12 cellular contexts compared by ENCODE assay signal in genomic region chr18:48790869-48791635, GRCh38.
DNase-seq lines count a peak whose midpoint lies in the region; ATAC-seq, FAIRE-seq and TF ChIP-seq lines count a peak whose summit lies in the region.
"Had no signal": no experiment of that assay in that cellular context is flagged by ENCODE, and none has a peak within 500 bp of the region (broad histone marks: within the 10 kb centered on the region; RNA-seq: fewer than 3 reads in every experiment).

No MANE protein-coding gene starts in this region.

- no peak overlapping the region for H3K4me3 ChIP-seq in GM12878
- no peak overlapping the region for H3K4me3 ChIP-seq in right lobe of liver

- ATAC-seq in activated CD4-positive, alpha-beta T cell treated with anti-CD3 and anti-CD28 coated beads for 36 hours = no peak
- ATAC-seq in GM12878 (peak; percentile 58), right lobe of liver (peak; percentile 2 to 34 (median 6)), SK-N-SH treated with all-trans-retinoic acid at 6 μM for 48 hours (no peak)
- ATAC-seq in activated CD8-positive, alpha-beta memory T cell treated with anti-CD3 and anti-CD28 coated beads, Interleukin-2, amount 10 ng/mL, durations not matched to agents 7 days and 5 days = no peak
- ATAC-seq: T-cell had no signal

- peak overlapping the region; percentile 87 for H3K27ac Mint-ChIP-seq in activated CD4-positive, alpha-beta T cell treated with anti-CD3 and anti-CD28 coated beads, Interleukin-2, amount 10 ng/mL, durations not matched to agents 24 days and 14 days
- no peak overlapping the region for H3K27ac Mint-ChIP-seq in activated CD4-positive, alpha-beta T cell treated with anti-CD3 and anti-CD28 coated beads for 36 hours
- no peak overlapping the region for H3K27ac Mint-ChIP-seq in activated CD8-positive, alpha-beta memory T cell treated with anti-CD3 and anti-CD28 coated beads, Interleukin-2, amount 10 ng/mL, durations not matched to agents 7 days and 5 days
- H3K27ac Mint-ChIP-seq: T-cell had no signal

- H2AFZ ChIP-seq in GM12878 (ENCODE audit: control insufficient read depth, low read depth, low read length) = no peak overlapping the region

- H3K4me1 ChIP-seq in GM12878 (ENCODE audit: control insufficient read depth, insufficient read depth, low read length) = peaks cover 22% of the 10 kb centered on the region
- peaks cover 0 to 7% (median 0%) of the 10 kb centered on the region in 4 donors for H3K4me1 ChIP-seq in right lobe of liver

- POLR2A ChIA-PET in activated CD4-positive, alpha-beta T cell treated with anti-CD3 and anti-CD28 coated beads for 36 hours (lab: Charles Lee) = no interaction called here
- POLR2A ChIA-PET in GM12878 (lab: Charles Lee) = interaction anchor here (0.7 to 3.2 kb wide), 4 partner anchors 10 to 125 kb away, joined by 3 to 10 read pairs (median 4); no protein-coding TSS in a partner anchor

- intact Hi-C loops in activated CD4-positive, alpha-beta T cell treated with anti-CD3 and anti-CD28 coated beads, Interleukin-2, amount 10 ng/mL, durations not matched to agents 24 days and 14 days (cut with micrococcal nuclease) = no loop called here
- intact Hi-C loops in activated CD4-positive, alpha-beta T cell treated with anti-CD3 and anti-CD28 coated beads for 36 hours (cut with DNase I, micrococcal nuclease) = no loop called here
- intact Hi-C loops in GM12878 (cut with micrococcal nuclease; ENCODE audit: unreplicated experiment) (no loop called here), right lobe of liver (cut with DNase I) (loop anchor here in 1 of 2 donors (10.0 kb wide), 1 partner anchor 174 kb away; no protein-coding TSS in a partner anchor)

- H3K9me3 Mint-ChIP-seq in activated CD4-positive, alpha-beta T cell treated with anti-CD3 and anti-CD28 coated beads, Interleukin-2, amount 10 ng/mL, durations not matched to agents 24 days and 14 days = peaks cover 10% of the 10 kb centered on the region
- H3K9me3 Mint-ChIP-seq in activated CD4-positive, alpha-beta T cell treated with anti-CD3 and anti-CD28 coated beads for 36 hours (ENCODE audit: low read depth) = no peaks in the 10 kb centered on the region
- H3K9me3 Mint-ChIP-seq in activated CD8-positive, alpha-beta memory T cell treated with anti-CD3 and anti-CD28 coated beads, Interleukin-2, amount 10 ng/mL, durations not matched to agents 7 days and 5 days (ENCODE audit: low read depth) = no peaks in the 10 kb centered on the region
- H3K9me3 Mint-ChIP-seq: T-cell had no signal

- CTCF ChIA-PET in activated CD4-positive, alpha-beta T cell treated with anti-CD3 and anti-CD28 coated beads for 36 hours (lab: Charles Lee) = interaction anchor here (1.4 kb wide), 1 partner anchor 14 kb away, joined by 4 read pairs; no protein-coding TSS in a partner anchor
- CTCF ChIA-PET in GM12878 (lab: Yijun Ruan, JAX) = interaction anchor here (1.5 to 2.2 kb wide), 3 partner anchors 12 to 21 kb away, joined by 4 to 9 read pairs (median 5); no protein-coding TSS in a partner anchor
- CTCF ChIA-PET in activated CD8-positive, alpha-beta memory T cell treated with anti-CD3 and anti-CD28 coated beads, Interleukin-2, amount 10 ng/mL, durations not matched to agents 7 days and 5 days (lab: Charles Lee) = no interaction called here

- no peak for TF ChIP-seq EP300 in GM12878 (IDR thresholded peaks at IDR 0.05; ENCODE audit: borderline replicate concordance in 1 of 2, control insufficient read depth in 1 of 2, low read depth in 2 of 2, low read length in 2 of 2)

- in situ Hi-C loops in GM12878 (cut with MboI) = no loop called here

- no TSS peak for BruUV-seq in GM12878 (replicated peaks; lab: Mats Ljungman, UMichigan)

- SMC1A ChIA-PET in GM12878 (lab: Charles Lee; ENCODE audit: uncharacterized antibody, unreplicated experiment) = interaction anchor here (1.0 to 2.6 kb wide), 5 partner anchors 10 to 78 kb away, joined by 3 to 12 read pairs (median 3); no protein-coding TSS in a partner anchor

- peak; percentile 81 for FAIRE-seq in GM12878 (lab: Jason Lieb, UNC)
- FAIRE-seq: HTR-8/SVneo had no signal

- H3K4me2 ChIP-seq in GM12878 (ENCODE audit: control insufficient read depth, insufficient read depth) = peak overlapping the region; percentile 36; the same call in 1 of the 2 replicates

- TF ChIP-seq CTCF in GM12878 (IDR thresholded peaks at IDR 0.05 in 2 of 3, conservative IDR thresholded peaks at IDR 0.05 in 1 of 3; ENCODE audit: control insufficient read depth in 2 of 3, extremely low read depth in 1 of 3, insufficient read depth in 1 of 3, low read depth in 3 of 3, low read length in 3 of 3) (no peak), right lobe of liver (IDR thresholded peaks at IDR 0.05) (no peak)

- DNase-seq in activated CD4-positive, alpha-beta T cell treated with anti-CD3 and anti-CD28 coated beads, Interleukin-2, amount 10 ng/mL, durations not matched to agents 24 days and 14 days = no peak
- DNase-seq in activated CD4-positive, alpha-beta T cell treated with anti-CD3 and anti-CD28 coated beads for 36 hours = no peak
- DNase-seq in GM12878 (ENCODE audit: low read depth, low spot score) (no peak), right lobe of liver (peak; percentile 25 to 50 (median 34)), T1000 (lab: John Stamatoyannopoulos, UW) (no peak)
- DNase-seq in activated CD8-positive, alpha-beta memory T cell treated with anti-CD3 and anti-CD28 coated beads, Interleukin-2, amount 10 ng/mL, durations not matched to agents 7 days and 5 days = no peak
- DNase-seq: DMS53, NCI-H526 treated with DMSO at 0.1 percent for 48 hours had no signal

- no peak overlapping the region for H3K9ac ChIP-seq in GM12878 (ENCODE audit: control insufficient read depth, insufficient read depth, low read length)

- H3K27ac ChIP-seq in GM12878 (ENCODE audit: control insufficient read depth, insufficient read depth) (peak overlapping the region; percentile 38), right lobe of liver (peak overlapping the region; percentile 8 to 83 (median 47)), temporal lobe (ENCODE audit: low read depth, low read length) (peak overlapping the region; percentile 60)

- H3K79me2 ChIP-seq in GM12878 (ENCODE audit: control insufficient read depth, insufficient read depth, low read length) = no peaks in the 10 kb centered on the region

- RAD21 ChIA-PET in GM12878 (lab: Charles Lee; ENCODE audit: unreplicated experiment) = interaction anchor here (0.6 to 3.1 kb wide), 4 partner anchors 10 to 613 kb away, joined by 3 to 12 read pairs (median 3); no protein-coding TSS in a partner anchor

- peaks cover 5% of the 10 kb centered on the region for H3K36me3 Mint-ChIP-seq in activated CD4-positive, alpha-beta T cell treated with anti-CD3 and anti-CD28 coated beads, Interleukin-2, amount 10 ng/mL, durations not matched to agents 24 days and 14 days (ENCODE audit: low read depth)
- no peaks in the 10 kb centered on the region for H3K36me3 Mint-ChIP-seq in activated CD4-positive, alpha-beta T cell treated with anti-CD3 and anti-CD28 coated beads for 36 hours (ENCODE audit: low read depth)
- H3K36me3 Mint-ChIP-seq in activated CD8-positive, alpha-beta memory T cell treated with anti-CD3 and anti-CD28 coated beads, Interleukin-2, amount 10 ng/mL, durations not matched to agents 7 days and 5 days = peaks cover 1% of the 10 kb centered on the region
- H3K36me3 Mint-ChIP-seq: T-cell had no signal

- WGBS in GM12878 (ENCODE audit: insufficient coverage, insufficient replicate concordance, low lambda C conversion rate, missing lambda C conversion rate) = 100% methylated on average over 1 of the region's 1 CpG
- WGBS in right lobe of liver (ENCODE audit: insufficient coverage, low coverage, low lambda C conversion rate, missing lambda C conversion rate) = no CpG with 5 or more reads among the region's 1 CpG

- TF ChIP-seq POLR2A in GM12878 (IDR thresholded peaks at IDR 0.05; ENCODE audit: low read depth, low read length) (no peak), right lobe of liver (IDR thresholded peaks at IDR 0.05) (no peak)

- H3K36me3 ChIP-seq in GM12878 (ENCODE audit: control insufficient read depth in 2 of 2, insufficient read depth in 2 of 2, low read length in 1 of 2) = no peaks in the 10 kb centered on the region; a peak in 1 of 4 replicates
- H3K36me3 ChIP-seq in right lobe of liver = no peaks in the 10 kb centered on the region

- H3K4me3 Mint-ChIP-seq in activated CD4-positive, alpha-beta T cell treated with anti-CD3 and anti-CD28 coated beads, Interleukin-2, amount 10 ng/mL, durations not matched to agents 24 days and 14 days = no peak overlapping the region
- H3K4me3 Mint-ChIP-seq in activated CD4-positive, alpha-beta T cell treated with anti-CD3 and anti-CD28 coated beads for 36 hours = no peak overlapping the region
- H3K4me3 Mint-ChIP-seq in activated CD8-positive, alpha-beta memory T cell treated with anti-CD3 and anti-CD28 coated beads, Interleukin-2, amount 10 ng/mL, durations not matched to agents 7 days and 5 days = no peak overlapping the region
- H3K4me3 Mint-ChIP-seq: T-cell had no signal

- H3K27me3 ChIP-seq in GM12878 (replicated peaks in 1 of 2; ENCODE audit: control insufficient read depth in 2 of 2, insufficient read depth in 2 of 2, low read length in 1 of 2) = no peaks in the 10 kb centered on the region
- no peaks in the 10 kb centered on the region for H3K27me3 ChIP-seq in right lobe of liver

- no peak for TF ChIP-seq RAD21 in GM12878 (IDR thresholded peaks at IDR 0.05; ENCODE audit: insufficient read depth, low read depth, low read length)

- no peaks in the 10 kb centered on the region; the same call in 2 of the 3 replicates for H3K9me3 ChIP-seq in GM12878 (replicated peaks; ENCODE audit: control insufficient read depth, insufficient read depth, low read length)
- H3K9me3 ChIP-seq in right lobe of liver = no peaks in the 10 kb centered on the region

- H4K20me1 ChIP-seq in GM12878 (ENCODE audit: control insufficient read depth, insufficient read depth) = no peaks in the 10 kb centered on the region

- H3K27me3 Mint-ChIP-seq in activated CD4-positive, alpha-beta T cell treated with anti-CD3 and anti-CD28 coated beads, Interleukin-2, amount 10 ng/mL, durations not matched to agents 24 days and 14 days = peaks cover 2% of the 10 kb centered on the region
- H3K27me3 Mint-ChIP-seq in activated CD4-positive, alpha-beta T cell treated with anti-CD3 and anti-CD28 coated beads for 36 hours = no peaks in the 10 kb centered on the region
- H3K27me3 Mint-ChIP-seq in activated CD8-positive, alpha-beta memory T cell treated with anti-CD3 and anti-CD28 coated beads, Interleukin-2, amount 10 ng/mL, durations not matched to agents 7 days and 5 days = peaks cover 3% of the 10 kb centered on the region

- peaks cover 18% of the 10 kb centered on the region for H3K4me1 Mint-ChIP-seq in activated CD4-positive, alpha-beta T cell treated with anti-CD3 and anti-CD28 coated beads, Interleukin-2, amount 10 ng/mL, durations not matched to agents 24 days and 14 days
- H3K4me1 Mint-ChIP-seq in activated CD4-positive, alpha-beta T cell treated with anti-CD3 and anti-CD28 coated beads for 36 hours = no peaks in the 10 kb centered on the region
- H3K4me1 Mint-ChIP-seq in activated CD8-positive, alpha-beta memory T cell treated with anti-CD3 and anti-CD28 coated beads, Interleukin-2, amount 10 ng/mL, durations not matched to agents 7 days and 5 days = peaks cover 10% of the 10 kb centered on the region

TF ChIP-seq in SK-N-SH treated with all-trans-retinoic acid at 6 μM for 48 hours, 23 proteins besides CTCF, POLR2A, EP300 and RAD21 (continues in another document):
- TF ChIP-seq SNAI2 (CRISPR knock-in tag; IDR thresholded peaks at IDR 0.05) = no peak
- TF ChIP-seq ZNF70 (CRISPR knock-in tag; IDR thresholded peaks at IDR 0.05) = no peak
- no peak for TF ChIP-seq PPARA (CRISPR knock-in tag; IDR thresholded peaks at IDR 0.05; ENCODE audit: borderline replicate concordance)

Comparison
In these comparisons a context has a peak if more than half of its experiments do, and no peak if none do; other contexts are left out.
1. DNase-seq: peak in right lobe of liver (3 of 3); none in activated CD4-positive, alpha-beta T cell treated with anti-CD3 and anti-CD28 coated beads, Interleukin-2, amount 10 ng/mL, durations not matched to agents 24 days and 14 days (single experiment), activated CD4-positive, alpha-beta T cell treated with anti-CD3 and anti-CD28 coated beads for 36 hours (single experiment), GM12878 (single experiment), T1000 (single experiment) and activated CD8-positive, alpha-beta memory T cell treated with anti-CD3 and anti-CD28 coated beads, Interleukin-2, amount 10 ng/mL, durations not matched to agents 7 days and 5 days (single experiment).
2. ATAC-seq: peak in GM12878 (single experiment) and right lobe of liver (4 of 4); none in activated CD4-positive, alpha-beta T cell treated with anti-CD3 and anti-CD28 coated beads for 36 hours (single experiment), SK-N-SH treated with all-trans-retinoic acid at 6 μM for 48 hours (single experiment) and activated CD8-positive, alpha-beta memory T cell treated with anti-CD3 and anti-CD28 coated beads, Interleukin-2, amount 10 ng/mL, durations not matched to agents 7 days and 5 days (single experiment).
3. Peak in every context shown above with its lines, with median percentiles within 50 percentile points of each other: H3K27ac ChIP-seq.